In genomic region chr11:118607401-118608267, GRCh38 we compare ENCODE assay signal across 8 cellular contexts. TPM values are rescaled to one million over a fixed set of nuclear protein-coding genes. Genes with fewer than 3 reads are reported as not detected.
A peak's percentile ranks its signal among the peaks of the same experiment; 100 is the strongest.
DNase-seq lines count a peak whose midpoint lies in the region; ATAC-seq and TF ChIP-seq lines count a peak whose summit lies in the region.

Gene PHLDB1, plus strand, starts transcription at chr11:118607615. Its CDS starts 6,222 bp downstream, at chr11:118613837.

- peaks cover 13% of the 10 kb centered on the region for H3K27me3 Mint-ChIP-seq in activated T-helper 17 cell treated with anti-CD3 and anti-CD28 coated beads, Interleukin-2, amount 50 U/mL, for 72 hours

- TF ChIP-seq EP300 in stomach (IDR thresholded peaks at IDR 0.05): no peak

- peak within 1 kb of the TSS; percentile 70 to 76 for H3K9ac ChIP-seq in mucosa of rectum (ENCODE audit: low read depth in 1 of 2, low read length in 2 of 2)

- H3K27ac ChIP-seq in OCI-LY7 (ENCODE audit: low read depth, low read length, poor library complexity, severe bottlenecking): no peak within 1 kb of the TSS
- H3K27ac ChIP-seq in mucosa of rectum (ENCODE audit: low read depth in 2 of 2, low read length in 2 of 2): peak within 1 kb of the TSS; percentile 82 to 89
- peak within 1 kb of the TSS; percentile 55 to 98 (median 91) for H3K27ac ChIP-seq in stomach

- POLR2A ChIA-PET in OCI-LY7 (lab: Charles Lee): interaction anchor here (0.7 kb wide), 1 partner anchor 100 kb away, joined by 3 read pairs; no protein-coding TSS in a partner anchor

- no peaks in the 10 kb centered on the region for H3K79me2 ChIP-seq in OCI-LY7 (ENCODE audit: insufficient read depth, low read depth, low read length)

- peaks cover 21% of the 10 kb centered on the region for H3K4me1 Mint-ChIP-seq in activated T-helper 17 cell treated with anti-CD3 and anti-CD28 coated beads, Interleukin-2, amount 50 U/mL, for 72 hours

- H4K20me1 ChIP-seq in OCI-LY7 (ENCODE audit: insufficient read depth, low read length): no peaks in the 10 kb centered on the region

- H3K9me2 ChIP-seq in OCI-LY7 (ENCODE audit: insufficient read depth, low read length): no peaks in the 10 kb centered on the region

- intact Hi-C loops in OCI-LY7 (cut with micrococcal nuclease; ENCODE audit: unreplicated experiment) (no loop called here), stomach (cut with DNase I; ENCODE audit: low total_unique reads) (loop anchor here (5.0 kb wide), 1 partner anchor 50 kb away; no protein-coding TSS in a partner anchor)

- peaks cover 6% of the 10 kb centered on the region for H3K36me3 Mint-ChIP-seq in activated T-helper 17 cell treated with anti-CD3 and anti-CD28 coated beads, Interleukin-2, amount 50 U/mL, for 72 hours (ENCODE audit: low read depth)

- H3K9me3 ChIP-seq in OCI-LY7 (ENCODE audit: low read length) (no peaks in the 10 kb centered on the region), mucosa of rectum (ENCODE audit: control insufficient read depth in 2 of 2, low read length in 2 of 2) (no peaks in the 10 kb centered on the region), stomach (no peaks in the 10 kb centered on the region)

- ATAC-seq in activated T-helper 17 cell treated with anti-CD3 and anti-CD28 coated beads, Interleukin-2, amount 50 U/mL, for 72 hours (replicated peaks): peak; percentile 25
- no peak for ATAC-seq in GM19023 (IDR thresholded peaks at IDR 0.05; ENCODE audit: unreplicated experiment)

- 0 to 1% (median 1%) methylated on average over 13 to 62 of the region's 62 CpGs for WGBS in stomach, 5 donors

- peak within 1 kb of the TSS; percentile 45; the same call in 1 of the 2 replicates for H2AFZ ChIP-seq in OCI-LY7 (ENCODE audit: low read length)

- CTCF ChIA-PET in OCI-LY7 (lab: Charles Lee; ENCODE audit: unreplicated experiment): no interaction called here

- BruUV-seq in OCI-LY7 (replicated peaks; lab: Mats Ljungman, UMichigan): no TSS peak

- H3K27ac Mint-ChIP-seq in activated T-helper 17 cell treated with anti-CD3 and anti-CD28 coated beads, Interleukin-2, amount 50 U/mL, for 72 hours: peak within 1 kb of the TSS; percentile 20

- peaks cover 12 to 24% of the 10 kb centered on the region in 2 donors for H3K27me3 ChIP-seq in mucosa of rectum (ENCODE audit: control insufficient read depth in 2 of 2, insufficient read depth in 2 of 2, low read length in 2 of 2)
- H3K27me3 ChIP-seq in stomach: peaks cover 0 to 42% (median 34%) of the 10 kb centered on the region in 3 donors

- peak; percentile 67 for TF ChIP-seq CTCF in OCI-LY7 (conservative IDR thresholded peaks at IDR 0.05; ENCODE audit: low read length)
- peak in 4 of 7 experiments; percentile 16 to 49 (median 27) for TF ChIP-seq CTCF in stomach (IDR thresholded peaks at IDR 0.05)

- H3K4me1 ChIP-seq in OCI-LY7 (ENCODE audit: insufficient read depth, low read length, poor library complexity, severe bottlenecking) (peaks cover 22% of the 10 kb centered on the region), mucosa of rectum (ENCODE audit: control insufficient read depth in 2 of 2, insufficient read depth in 2 of 2, low read length in 2 of 2) (peaks cover 35 to 47% of the 10 kb centered on the region in 2 donors), stomach (peaks cover 63 to 86% (median 79%) of the 10 kb centered on the region in 4 donors)

- H3K9me3 Mint-ChIP-seq in activated T-helper 17 cell treated with anti-CD3 and anti-CD28 coated beads, Interleukin-2, amount 50 U/mL, for 72 hours: no peaks in the 10 kb centered on the region

- DNase-seq in SKM-1 treated with dmso at 0.1 percent for 144 hours (lab: John Stamatoyannopoulos, UW; ENCODE audit: unreplicated experiment) (peak; percentile 43), SKM-1 (lab: John Stamatoyannopoulos, UW; ENCODE audit: unreplicated experiment) (no peak), OCI-LY7 (ENCODE audit: low spot score) (peak; percentile 18), fibroblast of gingiva (ENCODE audit: low read depth) (peak; percentile 71), stomach (peak; percentile 46)

- H3K4me3 ChIP-seq in OCI-LY7 (ENCODE audit: low read depth, low read length, poor library complexity, severe bottlenecking): peak within 1 kb of the TSS; percentile 54
- H3K4me3 ChIP-seq in mucosa of rectum (ENCODE audit: low read length in 2 of 2): peak within 1 kb of the TSS; percentile 69 to 72
- peak within 1 kb of the TSS; percentile 47 to 79 (median 70) for H3K4me3 ChIP-seq in stomach

- no peak for TF ChIP-seq POLR2A in stomach (IDR thresholded peaks at IDR 0.05)

- peaks cover 5% of the 10 kb centered on the region; the same call in 1 of the 2 replicates for H3K36me3 ChIP-seq in OCI-LY7 (ENCODE audit: insufficient read depth, low read length)
- H3K36me3 ChIP-seq in mucosa of rectum (ENCODE audit: control insufficient read depth in 2 of 2, insufficient read depth in 2 of 2, low read length in 2 of 2): no peaks in the 10 kb centered on the region
- peaks cover 0 to 11% (median 7%) of the 10 kb centered on the region in 4 donors for H3K36me3 ChIP-seq in stomach

- peak within 1 kb of the TSS; percentile 90 for H3K4me3 Mint-ChIP-seq in activated T-helper 17 cell treated with anti-CD3 and anti-CD28 coated beads, Interleukin-2, amount 50 U/mL, for 72 hours

- H3K4me2 ChIP-seq in OCI-LY7 (ENCODE audit: low read length): peak within 1 kb of the TSS; percentile 68

RNA-seq across cellular contexts. Expression of gene PHLDB1, which starts in this region (rescaled TPM):
- not detected in 2 replicates for total RNA-seq in OCI-LY7 (2014; rRNA removed; shearing (Covaris generic))
- 0.19 and 0.28 TPM in 2 replicates for total RNA-seq in OCI-LY7 (2022)
- total RNA-seq in activated T-helper 17 cell treated with anti-CD3 and anti-CD28 coated beads, Interleukin-2, amount 50 U/mL, for 72 hours: 1 to 10 TPM; 2.2 to 4.7 TPM
- total RNA-seq in stomach: 100 to 1,000 TPM in 1 of 5 donors, 10 to 100 TPM in 4; 34.4 to 291 (median 50.2) TPM
- 10 to 100 TPM; 28.4 to 43.1 (median 39.7) TPM for polyA plus RNA-seq in stomach

Comparison
In these comparisons a context has a peak if more than half of its experiments do, and no peak if none do; other contexts are left out.
1. RNA of gene PHLDB1 (total RNA-seq): 34.4 to 291 TPM in stomach; 2.2 to 4.7 TPM in activated T-helper 17 cell treated with anti-CD3 and anti-CD28 coated beads, Interleukin-2, amount 50 U/mL, for 72 hours and 0.19 to 0.28 TPM in OCI-LY7; every median in the first group is over 4 times any median in the second.
2. Peak in DNase-seq, H3K4me3 ChIP-seq and H3K4me2 ChIP-seq in OCI-LY7; RNA of the gene not detected or under 1 TPM.
3. Peak in every context shown above with its lines, with median percentiles within 50 percentile points of each other: H3K4me3 ChIP-seq.